Comparison of ENCODE assay signal across 12 cellular contexts in genomic region chr16:4217246-4218131, GRCh38. TPM values are rescaled to one million over a fixed set of nuclear protein-coding genes. Genes with fewer than 3 reads are reported as not detected.
A peak's percentile ranks its signal among the peaks of the same experiment; 100 is the strongest.
DNase-seq lines count a peak whose midpoint lies in the region; ATAC-seq, FAIRE-seq and TF ChIP-seq lines count a peak whose summit lies in the region.
"Had no signal": no experiment of that assay in that cellular context is flagged by ENCODE, and none has a peak within 500 bp of the region (broad histone marks: within the 10 kb centered on the region; RNA-seq: fewer than 3 reads in every experiment).

No MANE protein-coding gene starts in this region.

- DNase-seq in NCI-H345 treated with DMSO at 0.1 percent for 48 hours (lab: John Stamatoyannopoulos, UW; ENCODE audit: unreplicated experiment) (peak; percentile 74), fibroblast of pulmonary artery (ENCODE audit: low read depth) (peak; percentile 21), H54 (ENCODE audit: insufficient read length, low spot score) (no peak), dorsolateral prefrontal cortex (no peak)
- no peak for DNase-seq in activated CD4-positive, alpha-beta T cell treated with anti-CD3 and anti-CD28 coated beads for 4 hours
- DNase-seq: PC-3; stimulated activated naive CD4-positive, alpha-beta T cell had no signal

- no peak for TF ChIP-seq POLR2A in H54 (IDR thresholded peaks at IDR 0.05; ENCODE audit: low read depth, low read length)

- no peaks in the 10 kb centered on the region for H3K9me3 Mint-ChIP-seq in nephron

- TF ChIP-seq CTCF in C4-2B (conservative IDR thresholded peaks at IDR 0.05) = no peak
- TF ChIP-seq CTCF in fibroblast of pulmonary artery (IDR thresholded peaks at IDR 0.05; ENCODE audit: low read length, missing control alignments) = no peak
- no peak for TF ChIP-seq CTCF in nephron (IDR thresholded peaks at IDR 0.05; ENCODE audit: unreplicated experiment in 3 of 3)
- TF ChIP-seq CTCF in dorsolateral prefrontal cortex (IDR thresholded peaks at IDR 0.05 in 54 of 56, conservative IDR thresholded peaks at IDR 0.05 in 2 of 56; ENCODE audit: low read depth in 1 of 56, partially characterized antibody in 56 of 56) = no peak

- no peak overlapping the region for H3K4me3 ChIP-seq in fibroblast of pulmonary artery (replicated peaks; ENCODE audit: low read depth, low read length)
- H3K4me3 ChIP-seq in dorsolateral prefrontal cortex = no peak overlapping the region
- H3K4me3 ChIP-seq: skin epidermis had no signal

- no peaks in the 10 kb centered on the region for H3K27me3 ChIP-seq in dorsolateral prefrontal cortex

- no peak for ATAC-seq in HG03097 (IDR thresholded peaks at IDR 0.05; ENCODE audit: low FRiP score, unreplicated experiment)
- ATAC-seq: PC-3 had no signal

- no peaks in the 10 kb centered on the region for H3K36me3 Mint-ChIP-seq in nephron (ENCODE audit: low read depth)

- peaks cover 77% of the 10 kb centered on the region for H3K4me1 Mint-ChIP-seq in nephron

- no peak for FAIRE-seq in H54 (lab: Jason Lieb, UNC)
- FAIRE-seq: GM19239 had no signal

- intact Hi-C loops in dorsolateral prefrontal cortex (cut with DNase I) = no loop called here

- peak overlapping the region; percentile 17; the same call in 1 of the 2 replicates for H3K27ac ChIP-seq in C4-2B
- H3K27ac ChIP-seq in dorsolateral prefrontal cortex = peak overlapping the region in 3 of 59 donors; percentile 30 to 38 (median 35)

- H3K27ac Mint-ChIP-seq in nephron = peak overlapping the region; percentile 95 to 98 (median 97)

- no peaks in the 10 kb centered on the region for H3K27me3 Mint-ChIP-seq in nephron (ENCODE audit: low read depth)

- H3K4me3 Mint-ChIP-seq in nephron = peak overlapping the region; percentile 31 to 67 (median 52)

RNA-seq across cellular contexts. Expression of gene SRL, which starts 24.4 kb away (rescaled TPM):
- total RNA-seq in dorsolateral prefrontal cortex = 1 to 10 TPM in 71 of 120 experiments, under 1 TPM in 49; 0.42 to 4.2 (median 1.2) TPM
- total RNA-seq: PC-3 had no signal

RNA-seq across cellular contexts. Expression of gene TFAP4, which starts 55.3 kb away (rescaled TPM):
- total RNA-seq in dorsolateral prefrontal cortex = 10 to 100 TPM in 119 of 120 experiments, 1 to 10 TPM in 1; 9.7 to 30.2 (median 16.2) TPM

Comparison
In these comparisons a context has a peak if more than half of its experiments do, and no peak if none do; other contexts are left out.
1. DNase-seq: peak in NCI-H345 treated with DMSO at 0.1 percent for 48 hours (single experiment) and fibroblast of pulmonary artery (single experiment); none in H54 (single experiment), dorsolateral prefrontal cortex (0 of 10) and activated CD4-positive, alpha-beta T cell treated with anti-CD3 and anti-CD28 coated beads for 4 hours (0 of 2).